In genomic region chrX:11423362-11423818, GRCh38 we compare ENCODE assay signal across 9 cellular contexts.
DNase-seq lines count a peak whose midpoint lies in the region; ATAC-seq, FAIRE-seq and TF ChIP-seq lines count a peak whose summit lies in the region.
"Had no signal": no experiment of that assay in that cellular context is flagged by ENCODE, and none has a peak within 500 bp of the region (broad histone marks: within the 10 kb centered on the region; RNA-seq: fewer than 3 reads in every experiment).

No MANE protein-coding gene starts in this region.

- H3K9me3 Mint-ChIP-seq in activated CD8-positive, alpha-beta memory T cell treated with anti-CD3 and anti-CD28 coated beads, Interleukin-2, amount 10 ng/mL, durations not matched to agents 7 days and 5 days (ENCODE audit: low read depth) = no peaks in the 10 kb centered on the region

- intact Hi-C loops in heart right ventricle (cut with DNase I) (no loop called here), posterior vena cava (cut with DNase I) (no loop called here), kidney (cut with DNase I) (no loop called here)

- TF ChIP-seq CTCF in heart right ventricle (IDR thresholded peaks at IDR 0.05) = no peak
- no peak for TF ChIP-seq CTCF in kidney (IDR thresholded peaks at IDR 0.05; ENCODE audit: borderline replicate concordance, extremely low read depth, insufficient read depth)

- CTCF ChIA-PET in activated CD8-positive, alpha-beta memory T cell treated with anti-CD3 and anti-CD28 coated beads, Interleukin-2, amount 10 ng/mL, durations not matched to agents 7 days and 5 days (lab: Charles Lee) = no interaction called here

- peaks cover 19% of the 10 kb centered on the region for H3K27me3 Mint-ChIP-seq in activated CD8-positive, alpha-beta memory T cell treated with anti-CD3 and anti-CD28 coated beads, Interleukin-2, amount 10 ng/mL, durations not matched to agents 7 days and 5 days

- no peaks in the 10 kb centered on the region for H3K9me3 ChIP-seq in heart right ventricle
- H3K9me3 ChIP-seq in kidney (ENCODE audit: control insufficient read depth in 1 of 2, low read length in 2 of 2) = no peaks in the 10 kb centered on the region

- ATAC-seq in GM18508 (IDR thresholded peaks at IDR 0.05; ENCODE audit: insufficient read depth, unreplicated experiment) (peak; percentile 95), HG02623 (IDR thresholded peaks at IDR 0.05; ENCODE audit: unreplicated experiment) (peak; percentile 69), heart right ventricle (peak in 7 of 8 donors; percentile 22 to 74 (median 56))
- no peak for ATAC-seq in activated CD8-positive, alpha-beta memory T cell treated with anti-CD3 and anti-CD28 coated beads, Interleukin-2, amount 10 ng/mL, durations not matched to agents 7 days and 5 days

- H3K36me3 ChIP-seq in heart right ventricle (no peaks in the 10 kb centered on the region), kidney (ENCODE audit: control insufficient read depth in 1 of 2, insufficient read depth in 2 of 2, low read length in 2 of 2) (no peaks in the 10 kb centered on the region)

- peak; percentile 76 for DNase-seq in NOMO-1 treated with DMSO at 0.1 percent for 48 hours (lab: John Stamatoyannopoulos, UW; ENCODE audit: unreplicated experiment)
- DNase-seq in heart right ventricle = peak in 1 of 2 donors; percentile 30
- no peak for DNase-seq in posterior vena cava (ENCODE audit: low spot score)
- no peak for DNase-seq in kidney
- DNase-seq in G401 (ENCODE audit: low spot score) = no peak
- DNase-seq in activated CD8-positive, alpha-beta memory T cell treated with anti-CD3 and anti-CD28 coated beads, Interleukin-2, amount 10 ng/mL, durations not matched to agents 7 days and 5 days = no peak

- no peak overlapping the region for H3K4me3 Mint-ChIP-seq in activated CD8-positive, alpha-beta memory T cell treated with anti-CD3 and anti-CD28 coated beads, Interleukin-2, amount 10 ng/mL, durations not matched to agents 7 days and 5 days

- no peak overlapping the region for H3K9ac ChIP-seq in kidney (ENCODE audit: low read length in 2 of 2)

- peaks cover 0 to 29% (median 0%) of the 10 kb centered on the region in 7 donors for H3K27me3 ChIP-seq in heart right ventricle

- no peak for FAIRE-seq in kidney (lab: Jason Lieb, UNC)

- WGBS in heart right ventricle, 2 donors = 100% methylated on average over 1 of the region's 1 CpG

- in situ Hi-C loops in G401 (cut with HindIII; ENCODE audit: low sequenced_read_pairs) = no loop called here

- H3K4me1 ChIP-seq in heart right ventricle (peaks cover 0 to 14% (median 0%) of the 10 kb centered on the region in 9 donors), kidney (ENCODE audit: control insufficient read depth in 1 of 2, insufficient read depth in 1 of 2, low read depth in 1 of 2, low read length in 2 of 2) (peaks cover 0 to 5% of the 10 kb centered on the region in 2 donors)

- no peaks in the 10 kb centered on the region for H3K36me3 Mint-ChIP-seq in activated CD8-positive, alpha-beta memory T cell treated with anti-CD3 and anti-CD28 coated beads, Interleukin-2, amount 10 ng/mL, durations not matched to agents 7 days and 5 days
- H3K36me3 Mint-ChIP-seq: brain had no signal

- peaks cover 4% of the 10 kb centered on the region for H3K4me1 Mint-ChIP-seq in activated CD8-positive, alpha-beta memory T cell treated with anti-CD3 and anti-CD28 coated beads, Interleukin-2, amount 10 ng/mL, durations not matched to agents 7 days and 5 days

- H3K27ac ChIP-seq in heart right ventricle (peak overlapping the region in 3 of 10 donors; percentile 15 to 74 (median 25)), kidney (ENCODE audit: low read depth in 2 of 2, low read length in 2 of 2) (no peak overlapping the region)

- no peak overlapping the region for H3K27ac Mint-ChIP-seq in activated CD8-positive, alpha-beta memory T cell treated with anti-CD3 and anti-CD28 coated beads, Interleukin-2, amount 10 ng/mL, durations not matched to agents 7 days and 5 days

- H3K4me3 ChIP-seq in heart right ventricle (no peak overlapping the region), kidney (ENCODE audit: low read length in 2 of 2) (no peak overlapping the region)
